Comparison of ENCODE assay signal across 14 cellular contexts in genomic region chr14:76780875-76781647, GRCh38. TPM values are rescaled to one million over a fixed set of nuclear protein-coding genes. Genes with fewer than 3 reads are reported as not detected.
DNase-seq lines count a peak whose midpoint lies in the region; ATAC-seq and TF ChIP-seq lines count a peak whose summit lies in the region.
"Had no signal": no experiment of that assay in that cellular context is flagged by ENCODE, and none has a peak within 500 bp of the region (broad histone marks: within the 10 kb centered on the region; RNA-seq: fewer than 3 reads in every experiment).

No MANE protein-coding gene starts in this region.

- TF ChIP-seq CTCF in ascending aorta (IDR thresholded peaks at IDR 0.05) = no peak
- no peak for TF ChIP-seq CTCF in CD14-positive monocyte (IDR thresholded peaks at IDR 0.05)

- intact Hi-C loops in ascending aorta (cut with DNase I) (no loop called here), CD14-positive monocyte (cut with micrococcal nuclease) (no loop called here)

- no peak for ATAC-seq in HG02759 (IDR thresholded peaks at IDR 0.05; ENCODE audit: unreplicated experiment)
- ATAC-seq: natural killer cell, PC-3 had no signal

- peak overlapping the region; percentile 59 to 65 for H3K27ac ChIP-seq in ascending aorta
- H3K27ac ChIP-seq: GM23248 had no signal

- H3K9me3 Mint-ChIP-seq in activated naive CD4-positive, alpha-beta T cell treated with anti-CD3 and anti-CD28 coated beads, Interleukin-2, amount 10 ng/mL, durations not matched to agents 7 days and 5 days = no peaks in the 10 kb centered on the region
- H3K9me3 Mint-ChIP-seq in CD14-positive monocyte = no peaks in the 10 kb centered on the region
- H3K9me3 Mint-ChIP-seq: natural killer cell had no signal

- H3K4me3 ChIP-seq in ascending aorta = no peak overlapping the region
- H3K4me3 ChIP-seq: GM23248, stomach had no signal

- peaks cover 38% of the 10 kb centered on the region for H3K4me1 Mint-ChIP-seq in activated naive CD4-positive, alpha-beta T cell treated with anti-CD3 and anti-CD28 coated beads, Interleukin-2, amount 10 ng/mL, durations not matched to agents 7 days and 5 days
- H3K4me1 Mint-ChIP-seq in CD14-positive monocyte = peaks cover 49% of the 10 kb centered on the region

- DNase-seq in activated naive CD4-positive, alpha-beta T cell treated with anti-CD3 and anti-CD28 coated beads, Interleukin-2, amount 10 ng/mL, durations not matched to agents 7 days and 5 days = no peak
- DNase-seq in activated naive CD4-positive, alpha-beta T cell (lab: John Stamatoyannopoulos, UW) = no peak
- DNase-seq in ascending aorta (ENCODE audit: low spot score in 2 of 2) = no peak
- DNase-seq in left kidney (ENCODE audit: low read depth, low spot score) = peak; percentile 18
- DNase-seq in superior temporal gyrus (ENCODE audit: extremely low spot score) = peak; percentile 83
- no peak for DNase-seq in GM19240 (ENCODE audit: insufficient read length, low spot score)
- DNase-seq in CD14-positive monocyte (ENCODE audit: low spot score) = no peak
- DNase-seq: GM23248; natural killer cell; NCI-H2081; PC-3; stimulated activated CD4-positive, alpha-beta T cell treated with anti-CD3 and anti-CD28 coated beads, Interleukin-1b, Interleukin-23, amount 100 ng/mL, for 48 hours; stomach had no signal

- H3K27me3 Mint-ChIP-seq in activated naive CD4-positive, alpha-beta T cell treated with anti-CD3 and anti-CD28 coated beads, Interleukin-2, amount 10 ng/mL, durations not matched to agents 7 days and 5 days = no peaks in the 10 kb centered on the region
- H3K27me3 Mint-ChIP-seq in CD14-positive monocyte (ENCODE audit: low read depth in 3 of 3) = no peaks in the 10 kb centered on the region

- peak overlapping the region; percentile 67 for H3K27ac Mint-ChIP-seq in activated naive CD4-positive, alpha-beta T cell treated with anti-CD3 and anti-CD28 coated beads, Interleukin-2, amount 10 ng/mL, durations not matched to agents 7 days and 5 days
- H3K27ac Mint-ChIP-seq in CD14-positive monocyte = peak overlapping the region in 3 of 7 donors; percentile 13 to 45 (median 21)

- peaks cover 0 to 10% of the 10 kb centered on the region in 2 donors for H3K4me1 ChIP-seq in ascending aorta

- H3K4me3 Mint-ChIP-seq in activated naive CD4-positive, alpha-beta T cell treated with anti-CD3 and anti-CD28 coated beads, Interleukin-2, amount 10 ng/mL, durations not matched to agents 7 days and 5 days = no peak overlapping the region
- H3K4me3 Mint-ChIP-seq in CD14-positive monocyte = no peak overlapping the region
- H3K4me3 Mint-ChIP-seq: natural killer cell had no signal

- H3K27me3 ChIP-seq in ascending aorta = no peaks in the 10 kb centered on the region
- H3K27me3 ChIP-seq: stomach had no signal

- H3K9me3 ChIP-seq in ascending aorta = no peaks in the 10 kb centered on the region
- H3K9me3 ChIP-seq: stomach had no signal

- H3K36me3 ChIP-seq in ascending aorta = peaks cover 6 to 16% of the 10 kb centered on the region in 2 donors

- peaks cover 3% of the 10 kb centered on the region for H3K36me3 Mint-ChIP-seq in activated naive CD4-positive, alpha-beta T cell treated with anti-CD3 and anti-CD28 coated beads, Interleukin-2, amount 10 ng/mL, durations not matched to agents 7 days and 5 days
- H3K36me3 Mint-ChIP-seq in CD14-positive monocyte = peaks cover 57 to 69% of the 10 kb centered on the region in 2 donors
- H3K36me3 Mint-ChIP-seq: natural killer cell had no signal

- CTCF ChIA-PET in activated naive CD4-positive, alpha-beta T cell treated with anti-CD3 and anti-CD28 coated beads, Interleukin-2, amount 10 ng/mL, durations not matched to agents 7 days and 5 days (lab: Charles Lee) = interaction anchor here (1.6 to 9.0 kb wide), 3 partner anchors 15 to 72 kb away, joined by 5 to 127 read pairs (median 37); partner anchors contain the start of gene ANGEL1

RNA-seq across cellular contexts. Expression of gene VASH1, which starts 19.8 kb away (rescaled TPM):
- total RNA-seq in ascending aorta = 28.4 TPM
- polyA plus RNA-seq in CD14-positive monocyte = 1 to 10 TPM; 2.5 to 3.3 TPM

RNA-seq across cellular contexts. Expression of gene ANGEL1, which starts 31.6 kb away (rescaled TPM):
- 15.5 TPM for total RNA-seq in ascending aorta
- polyA plus RNA-seq in CD14-positive monocyte = 1 to 10 TPM; 8.1 to 8.5 TPM

RNA-seq across cellular contexts. Expression of gene LRRC74A, which starts 45.1 kb away (rescaled TPM):
- total RNA-seq in ascending aorta = not detected
- under 1 TPM in 1 of 2 donors, not detected in 1; 0.24 TPM for polyA plus RNA-seq in CD14-positive monocyte
- total RNA-seq: GM23248, natural killer cell, PC-3, stomach had no signal
- polyA plus RNA-seq: GM23248, stomach had no signal

Comparison
In these comparisons a context has a peak if more than half of its experiments do, and no peak if none do; other contexts are left out.
1. DNase-seq: peak in left kidney (single experiment) and superior temporal gyrus (single experiment); none in activated naive CD4-positive, alpha-beta T cell treated with anti-CD3 and anti-CD28 coated beads, Interleukin-2, amount 10 ng/mL, durations not matched to agents 7 days and 5 days (single experiment), activated naive CD4-positive, alpha-beta T cell (0 of 4), ascending aorta (0 of 2), GM19240 (single experiment) and CD14-positive monocyte (single experiment).